ENCODE assay signal across 7 cellular contexts in the genomic region with DNA sequence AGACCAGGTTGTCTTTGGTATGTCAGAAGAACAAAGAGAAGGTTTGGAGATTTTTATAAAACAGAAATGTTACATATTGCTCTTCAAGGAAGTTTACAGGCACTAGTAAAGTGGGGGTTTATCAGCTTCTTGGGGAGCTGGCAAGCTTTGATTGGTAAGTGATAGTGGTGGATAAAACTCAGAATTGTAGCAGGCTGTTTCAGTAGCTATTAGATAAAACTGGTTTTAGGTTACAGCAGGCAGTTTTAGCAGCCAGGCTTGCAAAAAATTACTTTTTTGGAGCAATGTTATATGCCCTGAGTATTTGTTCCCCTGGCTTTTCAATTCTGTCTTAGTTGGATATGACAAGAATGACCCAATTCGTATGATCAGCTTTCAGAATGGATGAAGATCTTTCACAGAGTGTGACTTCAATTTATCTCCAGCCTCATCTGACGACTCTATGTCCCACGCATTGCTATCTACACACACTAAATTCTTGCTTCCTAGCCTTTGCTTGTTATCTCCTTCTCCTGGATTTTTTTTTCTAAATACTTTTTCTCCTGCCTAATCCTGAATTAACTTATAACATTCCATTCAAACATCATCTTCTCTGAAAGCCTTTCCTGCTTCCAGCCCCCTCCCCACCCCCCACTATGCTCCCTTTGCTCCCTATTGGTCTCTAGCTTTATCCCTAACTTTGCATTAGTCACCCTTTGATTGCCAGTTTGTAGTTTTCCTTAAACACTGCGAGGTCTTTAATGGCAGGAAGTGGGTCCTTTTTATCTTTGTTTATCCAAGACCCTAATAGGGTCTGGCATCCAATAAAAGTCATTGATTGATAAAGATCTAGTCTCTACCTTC. TPM values are rescaled to one million over a fixed set of nuclear protein-coding genes. Genes with fewer than 3 reads are reported as not detected.
DNase-seq lines count a peak whose midpoint lies in the region; ATAC-seq and TF ChIP-seq lines count a peak whose summit lies in the region.

No MANE protein-coding gene starts in this region.

- peaks cover 14% of the 10 kb centered on the region for H3K36me3 Mint-ChIP-seq in central memory CD8-positive, alpha-beta T cell (ENCODE audit: insufficient read depth)
- H3K36me3 Mint-ChIP-seq in osteocyte (ENCODE audit: unreplicated experiment) = peaks cover under 1% of the 10 kb centered on the region

- no peak for ATAC-seq in central memory CD8-positive, alpha-beta T cell (replicated peaks; ENCODE audit: extremely low read depth, poor library complexity, severe bottlenecking)

- DNase-seq in EL = peak; percentile 50
- DNase-seq in M059J (ENCODE audit: low read depth) = peak; percentile 54
- DNase-seq in central memory CD8-positive, alpha-beta T cell (ENCODE audit: low spot score in 2 of 2) = no peak
- DNase-seq in osteocyte (ENCODE audit: extremely low spot score, unreplicated experiment) = no peak
- no peak for DNase-seq in NCI-H2196 (lab: John Stamatoyannopoulos, UW; ENCODE audit: unreplicated experiment)
- DNase-seq in NCI-H1417 treated with DMSO at 0.1 percent for 48 hours (lab: John Stamatoyannopoulos, UW) = no peak
- no peak for DNase-seq in stimulated activated CD4-positive, alpha-beta T cell treated with anti-CD3 and anti-CD28 coated beads, Interleukin-15, amount 100 ng/mL, for 24 hours

- peak overlapping the region; percentile 88 for H3K4me3 Mint-ChIP-seq in central memory CD8-positive, alpha-beta T cell
- H3K4me3 Mint-ChIP-seq in osteocyte (ENCODE audit: unreplicated experiment) = peak overlapping the region; percentile 93

- H3K4me1 Mint-ChIP-seq in central memory CD8-positive, alpha-beta T cell = peaks cover 53% of the 10 kb centered on the region
- H3K4me1 Mint-ChIP-seq in osteocyte (ENCODE audit: unreplicated experiment) = peaks cover 32% of the 10 kb centered on the region

- no peak for TF ChIP-seq CTCF in osteocyte (IDR thresholded peaks at IDR 0.05)

- no peaks in the 10 kb centered on the region for H3K9me3 Mint-ChIP-seq in central memory CD8-positive, alpha-beta T cell
- no peaks in the 10 kb centered on the region for H3K9me3 Mint-ChIP-seq in osteocyte (ENCODE audit: unreplicated experiment)

- no peak overlapping the region for H3K27ac Mint-ChIP-seq in central memory CD8-positive, alpha-beta T cell (ENCODE audit: low read depth)
- H3K27ac Mint-ChIP-seq in osteocyte (ENCODE audit: unreplicated experiment) = no peak overlapping the region

- H3K27me3 Mint-ChIP-seq in central memory CD8-positive, alpha-beta T cell = no peaks in the 10 kb centered on the region
- H3K27me3 Mint-ChIP-seq in osteocyte (ENCODE audit: unreplicated experiment) = no peaks in the 10 kb centered on the region

RNA-seq across cellular contexts. Expression of gene TOMM34, which starts 1.0 kb away (rescaled TPM):
- 113 and 118 TPM in 2 replicates for total RNA-seq in M059J (2014; rRNA removed; shearing (Covaris generic))
- total RNA-seq in osteocyte = 23.7 and 24.0 TPM in 2 replicates

RNA-seq across cellular contexts. Expression of gene STK4, which starts 5.1 kb away (rescaled TPM):
- total RNA-seq in M059J (2014; rRNA removed; shearing (Covaris generic)) = 39.0 and 56.0 TPM in 2 replicates
- total RNA-seq in osteocyte = 25.3 and 29.7 TPM in 2 replicates

RNA-seq across cellular contexts. Expression of gene PABPC1L, which starts 51.4 kb away (rescaled TPM):
- 1.8 and 6.1 TPM in 2 replicates for total RNA-seq in M059J (2014; rRNA removed; shearing (Covaris generic))
- 56.1 and 65.3 TPM in 2 replicates for total RNA-seq in osteocyte

Comparison
In these comparisons a context has a peak if more than half of its experiments do, and no peak if none do; other contexts are left out.
1. DNase-seq: peak in EL (single experiment) and M059J (single experiment); none in central memory CD8-positive, alpha-beta T cell (0 of 2), osteocyte (single experiment), NCI-H2196 (single experiment), NCI-H1417 treated with DMSO at 0.1 percent for 48 hours (single experiment) and stimulated activated CD4-positive, alpha-beta T cell treated with anti-CD3 and anti-CD28 coated beads, Interleukin-15, amount 100 ng/mL, for 24 hours (single experiment).